Comparison of ENCODE assay signal across 10 cellular contexts in genomic region chr6:70414813-70415212, GRCh38. TPM values are rescaled to one million over a fixed set of nuclear protein-coding genes. Genes with fewer than 3 reads are reported as not detected.
DNase-seq lines count a peak whose midpoint lies in the region; ATAC-seq, FAIRE-seq and TF ChIP-seq lines count a peak whose summit lies in the region.
"Had no signal": no experiment of that assay in that cellular context is flagged by ENCODE, and none has a peak within 500 bp of the region (broad histone marks: within the 10 kb centered on the region; RNA-seq: fewer than 3 reads in every experiment).

No MANE protein-coding gene starts in this region.

- in situ Hi-C loops in Panc1 (cut with HindIII; ENCODE audit: low pct_unique_long_range_greater_than_20kb, low sequenced_read_pairs) = no loop called here

- CTCF ChIA-PET in Panc1 (lab: Charles Lee) = no interaction called here

- no peak for FAIRE-seq in pancreas (lab: Jason Lieb, UNC)

- H3K27ac ChIP-seq in Panc1 (ENCODE audit: low read length) (peak overlapping the region; percentile 86), esophagus squamous epithelium (peak overlapping the region in 3 of 4 donors; percentile 94 to 96 (median 94)), pancreas (no peak overlapping the region)

- H3K36me3 ChIP-seq in H7 (replicated peaks; ENCODE audit: control insufficient read depth, insufficient read depth, low read length) (no peaks in the 10 kb centered on the region), Panc1 (ENCODE audit: control insufficient read depth, insufficient read depth, low read length) (peaks cover 4% of the 10 kb centered on the region), esophagus squamous epithelium (peaks cover 0 to 28% (median 0%) of the 10 kb centered on the region in 3 donors), pancreas (no peaks in the 10 kb centered on the region)

- H3K4me3 ChIP-seq in H7 (ENCODE audit: insufficient read depth, low read depth, low read length) (peak overlapping the region; percentile 95), Panc1 (ENCODE audit: low read depth in 2 of 2, low read length in 2 of 2) (peak overlapping the region; percentile 95 to 96; a peak in 3 of 4 replicates), esophagus squamous epithelium (peak overlapping the region; percentile 71 to 98 (median 86)), retinal pigment epithelial cell (ENCODE audit: low read length) (peak overlapping the region; percentile 94), pancreas (peak overlapping the region in 2 of 4 donors; percentile 81 to 89)

- H3K27me3 ChIP-seq in H7 (ENCODE audit: control insufficient read depth, insufficient read depth, low read length) = no peaks in the 10 kb centered on the region
- no peaks in the 10 kb centered on the region for H3K27me3 ChIP-seq in Panc1 (ENCODE audit: control insufficient read depth, insufficient read depth, low read length)
- H3K27me3 ChIP-seq in esophagus squamous epithelium = no peaks in the 10 kb centered on the region
- H3K27me3 ChIP-seq in pancreas = no peaks in the 10 kb centered on the region

- POLR2A ChIA-PET in Panc1 (lab: Charles Lee) = interaction anchor here (0.8 kb wide), 1 partner anchor 37 kb away, joined by 4 read pairs; no protein-coding TSS in a partner anchor

- H3K9me3 ChIP-seq in Panc1 (ENCODE audit: control insufficient read depth, insufficient read depth, low read depth, low read length) (no peaks in the 10 kb centered on the region), esophagus squamous epithelium (no peaks in the 10 kb centered on the region), pancreas (no peaks in the 10 kb centered on the region)

- TSS peak; percentile 66 for BruUV-seq in Panc1 (replicated peaks; lab: Mats Ljungman, UMichigan)

- no peak for ATAC-seq in Panc1
- no peak for ATAC-seq in GM18858 (IDR thresholded peaks at IDR 0.05; ENCODE audit: unreplicated experiment)
- ATAC-seq in GM18519 (IDR thresholded peaks at IDR 0.05; ENCODE audit: low FRiP score, unreplicated experiment) = no peak
- no peak for ATAC-seq in pancreas

- H3K4me1 ChIP-seq in Panc1 (ENCODE audit: control insufficient read depth, insufficient read depth, low read length) = peaks cover 5% of the 10 kb centered on the region; the same call in 1 of the 2 replicates
- peaks cover 0 to 35% (median 7%) of the 10 kb centered on the region in 3 donors for H3K4me1 ChIP-seq in esophagus squamous epithelium
- peaks cover 0 to 16% (median 6%) of the 10 kb centered on the region in 3 donors for H3K4me1 ChIP-seq in pancreas

- intact Hi-C loops in Panc1 (cut with micrococcal nuclease; ENCODE audit: unreplicated experiment) (loop anchor here (10.0 kb wide), 1 partner anchor 270 kb away; no protein-coding TSS in a partner anchor), esophagus squamous epithelium (cut with DNase I) (no loop called here), pancreas (cut with DNase I) (no loop called here)

- WGBS in esophagus squamous epithelium, 2 donors = 34 to 55% methylated on average over 2 of the region's 2 CpGs
- WGBS in pancreas, 2 donors = 53 to 78% methylated on average over 2 of the region's 2 CpGs

- DNase-seq in H7 (no peak), Panc1 (ENCODE audit: low read depth, low spot score) (no peak), esophagus squamous epithelium (lab: John Stamatoyannopoulos, UW) (no peak), retinal pigment epithelial cell (ENCODE audit: low read depth) (no peak), DMS153 treated with DMSO at 0.1 percent for 48 hours (lab: John Stamatoyannopoulos, UW; ENCODE audit: unreplicated experiment) (no peak), pancreas (no peak)
- DNase-seq: NCI-H524 treated with DMSO at 0.1 percent for 48 hours; stimulated activated naive CD4-positive, alpha-beta T cell treated with Interleukin-2 at 50 U/mL for 16 hours had no signal

- no peak for TF ChIP-seq CTCF in Panc1 (IDR thresholded peaks at IDR 0.05)
- TF ChIP-seq CTCF in esophagus squamous epithelium (IDR thresholded peaks at IDR 0.05) = no peak
- TF ChIP-seq CTCF in retinal pigment epithelial cell (conservative IDR thresholded peaks at IDR 0.05; ENCODE audit: low read depth, low read length) = no peak
- no peak for TF ChIP-seq CTCF in pancreas (IDR thresholded peaks at IDR 0.05)

- no peak for TF ChIP-seq POLR2A in esophagus squamous epithelium (IDR thresholded peaks at IDR 0.05)

RNA-seq across cellular contexts. Expression of gene FAM135A, which starts 1.5 kb away (rescaled TPM):
- total RNA-seq in H7 (2014; rRNA removed; shearing (Covaris generic)) = 29.1 and 37.3 TPM in 2 replicates
- 31.5 TPM for total RNA-seq in Panc1 (2021; ENCODE audit: unreplicated experiment)
- polyA plus RNA-seq in Panc1 (2012; ENCODE audit: insufficient read length) = 12.2 TPM
- total RNA-seq in esophagus squamous epithelium = 100 to 1,000 TPM in 3 of 4 donors, 10 to 100 TPM in 1; 81.4 to 142 (median 120) TPM
- 10 to 100 TPM in 2 of 6 donors, 1 to 10 TPM in 4; 7.7 to 14.4 (median 8.4) TPM for total RNA-seq in pancreas
- 10 to 100 TPM in 1 of 2 donors, 1 to 10 TPM in 1; 7.5 to 13.1 TPM for polyA plus RNA-seq in pancreas

Comparison
In these comparisons a context has a peak if more than half of its experiments do, and no peak if none do; other contexts are left out.
1. H3K27ac ChIP-seq: peak in Panc1 (single experiment) and esophagus squamous epithelium (3 of 4); none in pancreas (0 of 4).